Comparison of ENCODE assay signal across 19 cellular contexts in the genomic region with DNA sequence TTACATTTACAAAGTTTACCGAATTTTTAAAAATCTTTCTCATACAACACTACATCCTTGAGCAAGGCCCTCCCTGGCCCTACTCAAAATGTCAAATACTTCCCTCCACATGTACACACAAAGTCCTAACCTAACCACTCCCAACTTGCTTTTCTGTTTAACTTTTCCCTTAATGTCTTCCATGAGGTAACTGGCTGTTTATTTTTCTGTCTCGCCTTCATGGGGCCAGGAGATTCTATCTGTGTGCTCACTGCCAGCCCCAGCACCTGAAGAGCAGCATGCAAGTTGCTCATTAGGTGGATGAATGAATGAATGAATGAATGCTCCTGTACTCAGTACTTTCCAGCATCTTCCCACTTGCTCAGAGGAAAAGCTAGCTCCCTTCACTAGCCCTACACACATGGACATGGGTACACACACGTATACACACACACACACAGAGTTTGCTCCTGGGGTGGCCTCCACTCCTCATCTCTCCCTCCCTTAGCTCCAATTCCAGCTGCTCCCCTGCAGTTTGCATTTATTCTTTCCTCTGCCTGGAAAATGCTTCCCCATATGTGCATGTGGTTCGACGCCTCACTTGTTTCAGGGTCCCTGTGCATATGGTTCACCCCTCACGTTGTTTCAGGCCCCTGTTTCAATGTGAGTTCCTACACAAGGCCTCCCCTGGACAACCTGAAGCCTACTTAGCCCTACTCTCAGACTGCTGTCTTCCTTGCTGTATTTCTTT.
"Had no signal": no experiment of that assay in that cellular context is flagged by ENCODE, and none has a peak within 500 bp of the region (broad histone marks: within the 10 kb centered on the region; RNA-seq: fewer than 3 reads in every experiment).

No MANE protein-coding gene starts in this region.

- DNase-seq: activated CD4-positive, alpha-beta T cell treated with anti-CD3 and anti-CD28 coated beads for 1 hour; activated CD4-positive, alpha-beta T cell treated with anti-CD3 and anti-CD28 coated beads, Interleukin-2, amount 50 U/mL, for 1 hour; activated CD8-positive, alpha-beta T cell treated with anti-CD3 and anti-CD28 coated beads, Interleukin-2, amount 10 ng/mL, durations not matched to agents 7 days and 5 days; activated T-cell treated with anti-CD3 and anti-CD28 coated beads, Interleukin-2, amount 50 U/mL, for 24 hours; aorta; caudate nucleus; dorsolateral prefrontal cortex; effector memory CD8-positive, alpha-beta T cell; esophagus squamous epithelium; gastrocnemius medialis; heart left ventricle; lower lobe of right lung; spleen; stimulated activated CD4-positive, alpha-beta T cell treated with anti-CD3 and anti-CD28 coated beads, Interleukin-4, amount 100 ng/mL, for 1 hour; stimulated activated naive CD4-positive, alpha-beta T cell; T-helper 1 cell; thyroid gland; upper lobe of right lung had no signal

- H3K27me3 ChIP-seq: gastrocnemius medialis, thyroid gland, upper lobe of right lung had no signal

- H3K4me3 ChIP-seq: dorsolateral prefrontal cortex, esophagus squamous epithelium, gastrocnemius medialis, heart left ventricle, lower lobe of right lung, spleen, thyroid gland, upper lobe of right lung had no signal

- H3K9ac ChIP-seq: parathyroid adenoma had no signal

- H3K27ac ChIP-seq: dorsolateral prefrontal cortex, gastrocnemius medialis, lower lobe of right lung, parathyroid adenoma, spleen, thyroid gland, upper lobe of right lung had no signal

- H3K36me3 ChIP-seq: esophagus squamous epithelium, gastrocnemius medialis, heart left ventricle, lower lobe of right lung, spleen, thyroid gland, upper lobe of right lung had no signal

- H2AFZ ChIP-seq: parathyroid adenoma had no signal

- H3K9me3 ChIP-seq: esophagus squamous epithelium, gastrocnemius medialis, lower lobe of right lung, thyroid gland, upper lobe of right lung had no signal

- H3K4me1 ChIP-seq: esophagus squamous epithelium, gastrocnemius medialis, heart left ventricle, lower lobe of right lung, parathyroid adenoma, spleen, upper lobe of right lung had no signal
